ENCODE assay signal across 14 cellular contexts in the genomic region with DNA sequence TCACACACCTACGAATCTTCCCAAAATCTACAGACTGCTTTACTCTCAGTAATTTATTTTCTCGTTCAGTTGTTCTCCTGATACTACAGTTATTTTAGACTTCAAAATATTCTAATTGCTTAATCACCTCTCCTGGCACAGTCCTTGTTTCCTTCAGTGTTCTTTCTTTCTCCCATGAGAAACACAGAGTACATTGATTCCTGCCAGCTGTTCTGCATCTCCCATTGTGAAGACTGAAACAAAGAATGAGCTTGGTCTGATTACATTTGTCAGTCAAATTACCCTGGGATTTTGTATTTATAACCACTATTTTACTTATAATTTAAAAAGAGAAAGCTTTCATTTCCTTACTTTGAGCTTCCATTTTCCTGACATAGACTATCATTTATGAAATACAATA.
DNase-seq lines count a peak whose midpoint lies in the region; ATAC-seq lines count a peak whose summit lies in the region.
"Had no signal": no experiment of that assay in that cellular context is flagged by ENCODE, and none has a peak within 500 bp of the region (broad histone marks: within the 10 kb centered on the region; RNA-seq: fewer than 3 reads in every experiment).

No MANE protein-coding gene starts in this region.

- peak; percentile 32 for DNase-seq in astrocyte of the hippocampus (ENCODE audit: low read depth, low spot score)
- DNase-seq in globus pallidus (ENCODE audit: low spot score): peak; percentile 24
- peak; percentile 22 for DNase-seq in renal cortical epithelial cell (ENCODE audit: low read depth)
- no peak for DNase-seq in Ammon's horn (ENCODE audit: low spot score)
- DNase-seq in HuH-7 (ENCODE audit: low spot score): no peak
- DNase-seq: activated CD4-positive, alpha-beta T cell treated with anti-CD3 and anti-CD28 coated beads for 1 hour; erythroblast; NCI-H510A; nucleus accumbens; transverse colon had no signal

- ATAC-seq in HG02610 (IDR thresholded peaks at IDR 0.05; ENCODE audit: unreplicated experiment): peak; percentile 45
- ATAC-seq in GM18909 (IDR thresholded peaks at IDR 0.05; ENCODE audit: poor library complexity, unreplicated experiment): no peak
- ATAC-seq in HG02623 (IDR thresholded peaks at IDR 0.05; ENCODE audit: unreplicated experiment): no peak
- ATAC-seq: activated naive CD4-positive, alpha-beta T cell treated with anti-CD3 and anti-CD28 coated beads, Interleukin-2, amount 50 U/mL, for 72 hours had no signal

Comparison
In these comparisons a context has a peak if more than half of its experiments do, and no peak if none do; other contexts are left out.
1. DNase-seq: peak in astrocyte of the hippocampus (single experiment), globus pallidus (single experiment) and renal cortical epithelial cell (single experiment); none in Ammon's horn (single experiment) and HuH-7 (single experiment).